In the genomic region with DNA sequence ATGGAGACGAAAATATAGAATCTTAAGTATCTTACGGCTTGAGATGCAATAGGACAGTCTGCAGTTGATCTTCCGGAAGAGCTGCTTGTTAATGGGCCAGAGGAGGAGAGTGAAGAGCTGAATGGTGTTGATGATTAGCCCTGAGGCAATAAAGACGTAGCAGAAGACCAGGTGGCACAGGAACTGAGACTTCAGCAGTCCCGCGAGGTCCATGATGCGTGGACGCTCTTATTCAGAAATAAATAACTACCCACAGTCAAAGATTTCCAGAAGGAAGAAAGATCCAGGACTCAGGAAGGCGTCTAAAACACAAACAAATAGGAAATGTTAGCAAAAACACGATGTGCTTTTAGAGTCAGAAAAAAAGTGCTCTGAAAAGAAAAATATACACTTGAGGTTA, we compare ENCODE assay signal across 28 cellular contexts. TPM values are rescaled to one million over a fixed set of nuclear protein-coding genes. Genes with fewer than 3 reads are reported as not detected.
DNase-seq lines count a peak whose midpoint lies in the region; ATAC-seq, FAIRE-seq and TF ChIP-seq lines count a peak whose summit lies in the region.
"Had no signal": no experiment of that assay in that cellular context is flagged by ENCODE, and none has a peak within 500 bp of the region (broad histone marks: within the 10 kb centered on the region; RNA-seq: fewer than 3 reads in every experiment).

No MANE protein-coding gene starts in this region.

- FAIRE-seq in astrocyte (lab: Jason Lieb, UNC) = no peak
- FAIRE-seq: GM12892 had no signal

- peaks cover 7% of the 10 kb centered on the region for H3K36me3 Mint-ChIP-seq in astrocyte (ENCODE audit: low read depth, unreplicated experiment)
- H3K36me3 Mint-ChIP-seq: IgD-negative memory B cell had no signal

- no peak for TF ChIP-seq CTCF in astrocyte (IDR thresholded peaks at IDR 0.05; ENCODE audit: insufficient read depth, low read depth, low read length)
- TF ChIP-seq CTCF in smooth muscle cell (IDR thresholded peaks at IDR 0.05; ENCODE audit: borderline replicate concordance, insufficient read depth, poor library complexity, severe bottlenecking) = no peak

- H3K4me1 ChIP-seq in astrocyte (ENCODE audit: insufficient read depth, low read length) = peaks cover 35% of the 10 kb centered on the region
- peaks cover 45% of the 10 kb centered on the region for H3K4me1 ChIP-seq in smooth muscle cell (ENCODE audit: low read depth)

- H3K27me3 ChIP-seq in astrocyte (ENCODE audit: insufficient read depth, low read length) (no peaks in the 10 kb centered on the region), smooth muscle cell (ENCODE audit: low read depth) (no peaks in the 10 kb centered on the region)
- H3K27me3 ChIP-seq: BE2C had no signal

- ATAC-seq in HG03139 (IDR thresholded peaks at IDR 0.05; ENCODE audit: unreplicated experiment) = peak; percentile 53
- ATAC-seq in GM18511 (IDR thresholded peaks at IDR 0.05; ENCODE audit: unreplicated experiment) = no peak
- ATAC-seq: GM23338, Panc1 had no signal

- H3K4me3 ChIP-seq in astrocyte (ENCODE audit: insufficient read depth, low read depth, low read length) = no peak overlapping the region
- H3K4me3 ChIP-seq in smooth muscle cell = no peak overlapping the region
- H3K4me3 ChIP-seq: GM23338 had no signal

- H3K79me2 ChIP-seq in astrocyte (ENCODE audit: insufficient read depth, low read length) (peaks cover 40% of the 10 kb centered on the region), smooth muscle cell (ENCODE audit: low read depth) (peaks cover 58% of the 10 kb centered on the region)

- 73% methylated on average over 10 of the region's 10 CpGs for WGBS in smooth muscle cell (ENCODE audit: low lambda C conversion rate)

- no peak for DNase-seq in astrocyte (ENCODE audit: low read depth)
- peak; percentile 71 for DNase-seq in kidney tubule cell (ENCODE audit: low spot score)
- DNase-seq in smooth muscle cell (lab: John Stamatoyannopoulos, UW; ENCODE audit: unreplicated experiment) = no peak
- no peak for DNase-seq in NCI-H1417 treated with DMSO at 0.1 percent for 48 hours (lab: John Stamatoyannopoulos, UW)
- no peak for DNase-seq in AG08396 (ENCODE audit: low spot score)
- DNase-seq in HCEC 1CT = no peak
- DNase-seq: BE2C; Calu3; CD8-positive, alpha-beta memory T cell; DMS153; DND-41; H9; HFFc6; MM.1S; NCI-H1694; NCI-H2081; NCI-H524 treated with DMSO at 0.1 percent for 48 hours; SHP77 had no signal

- H3K4me2 ChIP-seq in astrocyte (ENCODE audit: low read length) = no peak overlapping the region
- H3K4me2 ChIP-seq in smooth muscle cell = no peak overlapping the region
- H3K4me2 ChIP-seq: GM23338, KMS-11 had no signal

- no peak overlapping the region for H2AFZ ChIP-seq in astrocyte (ENCODE audit: low read depth, low read length)
- H2AFZ ChIP-seq in smooth muscle cell (ENCODE audit: low read depth) = no peak overlapping the region
- H2AFZ ChIP-seq: GM23338 had no signal

- peaks cover 44% of the 10 kb centered on the region for H3F3A ChIP-seq in smooth muscle cell (ENCODE audit: low read depth)

- H3K4me1 Mint-ChIP-seq in astrocyte (ENCODE audit: low read depth, unreplicated experiment) = peaks cover 53% of the 10 kb centered on the region

- H3K36me3 ChIP-seq in astrocyte (ENCODE audit: insufficient read depth, low read length) (no peaks in the 10 kb centered on the region), smooth muscle cell (ENCODE audit: low read depth) (peaks cover 3% of the 10 kb centered on the region)
- H3K36me3 ChIP-seq: BE2C had no signal

- no peaks in the 10 kb centered on the region for H3K9me3 ChIP-seq in astrocyte (ENCODE audit: insufficient read depth, low read depth, low read length)
- no peaks in the 10 kb centered on the region for H3K9me3 ChIP-seq in smooth muscle cell (replicated peaks; ENCODE audit: low read depth)
- H3K9me3 ChIP-seq: BE2C had no signal

- H3K27me3 Mint-ChIP-seq in astrocyte (ENCODE audit: low read depth, unreplicated experiment) = no peaks in the 10 kb centered on the region
- H3K27me3 Mint-ChIP-seq: CD8-positive, alpha-beta memory T cell; IgD-negative memory B cell had no signal

- H3K27ac ChIP-seq in astrocyte (ENCODE audit: low read depth, low read length) = no peak overlapping the region
- H3K27ac ChIP-seq in smooth muscle cell (ENCODE audit: low read depth) = peak overlapping the region; percentile 99
- H3K27ac ChIP-seq: HL-60, KMS-11, RWPE1 had no signal

- H4K20me1 ChIP-seq in astrocyte (ENCODE audit: insufficient read depth, low read length) (peaks cover 7% of the 10 kb centered on the region), smooth muscle cell (ENCODE audit: low read depth) (no peaks in the 10 kb centered on the region)

- H3K9ac ChIP-seq in astrocyte (ENCODE audit: low read length) = no peak overlapping the region
- H3K9ac ChIP-seq in smooth muscle cell (ENCODE audit: low read depth) = no peak overlapping the region
- H3K9ac ChIP-seq: KMS-11 had no signal

- peak overlapping the region; percentile 6 for H3K27ac Mint-ChIP-seq in astrocyte (ENCODE audit: unreplicated experiment)
- H3K27ac Mint-ChIP-seq: CD14-positive monocyte, GM23338, HFFc6, IgD-negative memory B cell had no signal

- no peaks in the 10 kb centered on the region for H3K9me3 Mint-ChIP-seq in astrocyte (ENCODE audit: unreplicated experiment)
- H3K9me3 Mint-ChIP-seq: CD14-positive monocyte; CD8-positive, alpha-beta memory T cell; GM23338; H9; HFFc6 had no signal

- H3K4me3 Mint-ChIP-seq in astrocyte (ENCODE audit: unreplicated experiment) = no peak overlapping the region
- H3K4me3 Mint-ChIP-seq: CD14-positive monocyte; CD8-positive, alpha-beta memory T cell; GM23338; H9; HFFc6; IgD-negative memory B cell had no signal

RNA-seq across cellular contexts. Expression of a gene that starts 41.9 kb away (rescaled TPM):
- total RNA-seq in astrocyte (27.2 and 27.9 TPM in 2 replicates), smooth muscle cell (49.3 and 51.8 TPM in 2 replicates)
- 41.5 and 51.4 TPM in 2 replicates for polyA plus RNA-seq in smooth muscle cell
